In genomic region chr19:5935473-5936307, GRCh38 we compare ENCODE assay signal across 14 cellular contexts. TPM values are rescaled to one million over a fixed set of nuclear protein-coding genes. Genes with fewer than 3 reads are reported as not detected.
DNase-seq lines count a peak whose midpoint lies in the region; ATAC-seq and TF ChIP-seq lines count a peak whose summit lies in the region.
"Had no signal": no experiment of that assay in that cellular context is flagged by ENCODE, and none has a peak within 500 bp of the region (broad histone marks: within the 10 kb centered on the region; RNA-seq: fewer than 3 reads in every experiment).

No MANE protein-coding gene starts in this region.

- DNase-seq in HFFc6 (no peak), left kidney (ENCODE audit: low read depth, low spot score) (peak; percentile 71), NCI-H69 (lab: John Stamatoyannopoulos, UW) (no peak)
- DNase-seq in central memory CD8-positive, alpha-beta T cell (ENCODE audit: low spot score in 2 of 2), result no peak
- DNase-seq: activated CD4-positive, alpha-beta T cell treated with anti-CD3 and anti-CD28 coated beads for 1 hour; activated effector memory CD4-positive, alpha-beta T cell treated with Interleukin-2 at 50 U/mL for 16 hours; cerebellar nuclear complex; kidney; NCI-H187 treated with DMSO at 0.1 percent for 48 hours; stimulated activated CD4-positive, alpha-beta T cell treated with anti-CD3 and anti-CD28 coated beads, Interleukin-2, amount 100 ng/mL, for 24 hours; stimulated activated naive CD8-positive, alpha-beta T cell treated with anti-CD3 and anti-CD28 coated beads, Interleukin-15, Interleukin-2, amounts not matched to agents 100 U/mL and 50 U/mL, for 24 hours had no signal

- no peak for ATAC-seq in central memory CD8-positive, alpha-beta T cell (replicated peaks; ENCODE audit: extremely low read depth, poor library complexity, severe bottlenecking)
- no peak for ATAC-seq in stimulated activated memory B cell treated with anti-CD40 and anti-IgM and Interleukin-4, amounts not matched to agents 10 μg/mL and 1 μg/mL and 100 μg/mL, for 72 hours
- ATAC-seq in GM18517 (IDR thresholded peaks at IDR 0.05; ENCODE audit: unreplicated experiment) (no peak), HG03135 (IDR thresholded peaks at IDR 0.05; ENCODE audit: unreplicated experiment) (no peak)
- ATAC-seq: stimulated activated naive CD8-positive, alpha-beta T cell treated with anti-CD3 and anti-CD28 coated beads, Interleukin-15, Interleukin-2, amounts not matched to agents 100 U/mL and 50 U/mL, for 24 hours had no signal

- H3K27me3 Mint-ChIP-seq in HFFc6 (ENCODE audit: insufficient read depth), result no peaks in the 10 kb centered on the region; the same call in 1 of the 2 replicates
- no peaks in the 10 kb centered on the region for H3K27me3 Mint-ChIP-seq in central memory CD8-positive, alpha-beta T cell
- no peaks in the 10 kb centered on the region for H3K27me3 Mint-ChIP-seq in stimulated activated memory B cell treated with anti-CD40 and anti-IgM and Interleukin-4, amounts not matched to agents 10 μg/mL and 1 μg/mL and 100 μg/mL, for 72 hours

- TF ChIP-seq CTCF in HFFc6 (IDR thresholded peaks at IDR 0.05), result no peak

- H3K9me3 Mint-ChIP-seq in HFFc6, result no peaks in the 10 kb centered on the region
- H3K9me3 Mint-ChIP-seq in central memory CD8-positive, alpha-beta T cell, result no peaks in the 10 kb centered on the region
- no peaks in the 10 kb centered on the region for H3K9me3 Mint-ChIP-seq in stimulated activated memory B cell treated with anti-CD40 and anti-IgM and Interleukin-4, amounts not matched to agents 10 μg/mL and 1 μg/mL and 100 μg/mL, for 72 hours

- peak overlapping the region; percentile 62 for H3K4me3 Mint-ChIP-seq in HFFc6
- H3K4me3 Mint-ChIP-seq in central memory CD8-positive, alpha-beta T cell, result no peak overlapping the region
- H3K4me3 Mint-ChIP-seq in stimulated activated memory B cell treated with anti-CD40 and anti-IgM and Interleukin-4, amounts not matched to agents 10 μg/mL and 1 μg/mL and 100 μg/mL, for 72 hours, result no peak overlapping the region

- H3K36me3 Mint-ChIP-seq in HFFc6 (ENCODE audit: low read depth), result peaks cover 17% of the 10 kb centered on the region; the same call in 1 of the 2 replicates
- peaks cover 29% of the 10 kb centered on the region for H3K36me3 Mint-ChIP-seq in central memory CD8-positive, alpha-beta T cell (ENCODE audit: insufficient read depth)
- H3K36me3 Mint-ChIP-seq in stimulated activated memory B cell treated with anti-CD40 and anti-IgM and Interleukin-4, amounts not matched to agents 10 μg/mL and 1 μg/mL and 100 μg/mL, for 72 hours, result peaks cover 63% of the 10 kb centered on the region

- H3K27ac Mint-ChIP-seq in HFFc6, result peak overlapping the region; percentile 85
- peak overlapping the region; percentile 55 for H3K27ac Mint-ChIP-seq in central memory CD8-positive, alpha-beta T cell (ENCODE audit: low read depth)
- peak overlapping the region; percentile 4 for H3K27ac Mint-ChIP-seq in stimulated activated memory B cell treated with anti-CD40 and anti-IgM and Interleukin-4, amounts not matched to agents 10 μg/mL and 1 μg/mL and 100 μg/mL, for 72 hours

- H3K4me1 Mint-ChIP-seq in HFFc6 (ENCODE audit: low read depth), result peaks cover 31% of the 10 kb centered on the region
- H3K4me1 Mint-ChIP-seq in central memory CD8-positive, alpha-beta T cell, result peaks cover 19% of the 10 kb centered on the region
- no peaks in the 10 kb centered on the region for H3K4me1 Mint-ChIP-seq in stimulated activated memory B cell treated with anti-CD40 and anti-IgM and Interleukin-4, amounts not matched to agents 10 μg/mL and 1 μg/mL and 100 μg/mL, for 72 hours

RNA-seq across cellular contexts. Expression of gene CAPS, which starts 21.6 kb away (rescaled TPM):
- 1 to 10 TPM; 2.2 to 2.7 (median 2.3) TPM for total RNA-seq in HFFc6 (2021; fragmentation: NEBNext Ultra II Directional; extraction: Animal tissue kit (Norgen Biotek cat#: 25700))

RNA-seq across cellular contexts. Expression of gene VMAC, which starts 31.0 kb away (rescaled TPM):
- total RNA-seq in HFFc6 (2021; fragmentation: NEBNext Ultra II Directional; extraction: Animal tissue kit (Norgen Biotek cat#: 25700)), result 1 to 10 TPM; 1.8 to 2.4 (median 1.9) TPM

RNA-seq across cellular contexts. Expression of gene NDUFA11, which starts 32.1 kb away (rescaled TPM):
- 100 to 1,000 TPM; 277 to 334 (median 300) TPM for total RNA-seq in HFFc6 (2021; fragmentation: NEBNext Ultra II Directional; extraction: Animal tissue kit (Norgen Biotek cat#: 25700))

RNA-seq across cellular contexts. Expression of gene RANBP3, which starts 42.2 kb away (rescaled TPM):
- 10 to 100 TPM; 57.6 to 80.9 (median 70.4) TPM for total RNA-seq in HFFc6 (2021; fragmentation: NEBNext Ultra II Directional; extraction: Animal tissue kit (Norgen Biotek cat#: 25700))

Comparison
In these comparisons a context has a peak if more than half of its experiments do, and no peak if none do; other contexts are left out.
1. H3K27ac Mint-ChIP-seq: peak in every context shown above with its lines; median percentile 85 in HFFc6; 55 in central memory CD8-positive, alpha-beta T cell; 4 in stimulated activated memory B cell treated with anti-CD40 and anti-IgM and Interleukin-4, amounts not matched to agents 10 μg/mL and 1 μg/mL and 100 μg/mL, for 72 hours.